Comparison of ENCODE assay signal across 13 cellular contexts in the genomic region with DNA sequence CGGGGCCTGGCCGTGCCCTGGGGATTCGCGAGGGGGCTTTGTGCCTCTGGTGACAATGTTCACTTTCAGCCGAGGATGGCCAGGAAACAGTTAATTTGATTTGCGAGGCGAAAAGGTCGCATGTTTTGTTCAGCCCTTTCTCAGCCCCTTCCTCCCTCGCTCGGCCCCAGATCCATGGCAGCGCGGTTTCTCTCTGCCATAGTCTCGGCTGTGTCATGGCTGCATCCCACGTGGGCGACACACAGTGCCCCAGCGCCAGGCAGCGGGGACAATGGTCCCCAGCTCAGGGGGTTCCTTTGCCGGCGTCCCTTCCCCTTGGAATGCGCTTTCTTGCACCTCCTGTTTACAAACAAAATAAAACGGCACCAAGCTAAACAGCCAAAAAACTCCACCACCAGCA.
"Had no signal": no experiment of that assay in that cellular context is flagged by ENCODE, and none has a peak within 500 bp of the region (broad histone marks: within the 10 kb centered on the region; RNA-seq: fewer than 3 reads in every experiment).

No MANE protein-coding gene starts in this region.

- H3K36me3 Mint-ChIP-seq: activated naive CD4-positive, alpha-beta T cell treated with anti-CD3 and anti-CD28 coated beads, Interleukin-2, amount 10 ng/mL, durations not matched to agents 7 days and 5 days had no signal

- DNase-seq: activated naive CD4-positive, alpha-beta T cell treated with anti-CD3 and anti-CD28 coated beads, Interleukin-2, amount 10 ng/mL, durations not matched to agents 7 days and 5 days; central memory CD4-positive, alpha-beta T cell; effector memory CD4-positive, alpha-beta T cell; gastrocnemius medialis; left cardiac atrium; lower lobe of right lung; naive thymus-derived CD4-positive, alpha-beta T cell; stomach; T-helper 17 cell; tibial artery had no signal

- H3K4me3 Mint-ChIP-seq: activated naive CD4-positive, alpha-beta T cell treated with anti-CD3 and anti-CD28 coated beads, Interleukin-2, amount 10 ng/mL, durations not matched to agents 7 days and 5 days; naive thymus-derived CD4-positive, alpha-beta T cell; T-helper 17 cell had no signal

- H3K9me3 ChIP-seq: gastrocnemius medialis, lower lobe of right lung, stomach, tibial artery had no signal

- H3K27ac Mint-ChIP-seq: activated naive CD4-positive, alpha-beta T cell treated with anti-CD3 and anti-CD28 coated beads, Interleukin-2, amount 10 ng/mL, durations not matched to agents 7 days and 5 days; activated T-helper 2 cell treated with anti-CD3 and anti-CD28 coated beads, Interferon-gamma antibody, Interleukin-2, Interleukin-4, amounts not matched to agents 10 μg/mL and 5 μg/mL and 100 μg/mL, durations not matched to agents 14 hours and 24 hours and 36 hours; naive thymus-derived CD4-positive, alpha-beta T cell; T-helper 17 cell had no signal

- H3K4me3 ChIP-seq: coronary artery, gastrocnemius medialis, lower lobe of right lung, stomach, tibial artery had no signal

- H3K36me3 ChIP-seq: gastrocnemius medialis, lower lobe of right lung, stomach, tibial artery had no signal

- H3K4me1 Mint-ChIP-seq: activated naive CD4-positive, alpha-beta T cell treated with anti-CD3 and anti-CD28 coated beads, Interleukin-2, amount 10 ng/mL, durations not matched to agents 7 days and 5 days; T-helper 17 cell had no signal

- H3K27ac ChIP-seq: coronary artery, epithelial cell of prostate, gastrocnemius medialis, lower lobe of right lung, stomach, tibial artery had no signal

- H3K4me1 ChIP-seq: gastrocnemius medialis, lower lobe of right lung, stomach, tibial artery had no signal

- H3K9me3 Mint-ChIP-seq: activated naive CD4-positive, alpha-beta T cell treated with anti-CD3 and anti-CD28 coated beads, Interleukin-2, amount 10 ng/mL, durations not matched to agents 7 days and 5 days; activated T-helper 2 cell treated with anti-CD3 and anti-CD28 coated beads, Interferon-gamma antibody, Interleukin-2, Interleukin-4, amounts not matched to agents 10 μg/mL and 5 μg/mL and 100 μg/mL, durations not matched to agents 14 hours and 24 hours and 36 hours had no signal
